In the genomic region with DNA sequence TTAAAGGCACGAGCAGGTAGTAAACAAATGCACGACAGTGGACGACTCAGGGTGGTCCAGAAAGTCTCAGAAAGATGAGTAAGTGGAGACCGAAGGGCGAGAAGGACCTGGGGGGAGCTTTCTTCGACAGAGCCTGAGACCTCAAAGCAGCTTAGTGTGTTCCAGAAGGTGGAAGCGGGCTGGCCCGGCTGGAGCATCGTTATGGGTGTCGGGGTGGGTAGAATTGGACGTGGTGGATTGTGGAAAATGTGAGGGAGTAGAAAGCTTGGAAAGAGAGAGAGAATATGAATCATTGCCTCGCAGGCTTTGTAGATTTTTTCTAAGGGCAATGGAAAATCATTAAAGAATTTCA, we compare ENCODE assay signal across 7 cellular contexts. TPM values are rescaled to one million over a fixed set of nuclear protein-coding genes. Genes with fewer than 3 reads are reported as not detected.
DNase-seq lines count a peak whose midpoint lies in the region; ATAC-seq, FAIRE-seq and TF ChIP-seq lines count a peak whose summit lies in the region.

No MANE protein-coding gene starts in this region.

- no peak for TF ChIP-seq POLR2A in GM12891 (IDR thresholded peaks at IDR 0.05; ENCODE audit: low read depth, low read length)

- DNase-seq in GM12891 (ENCODE audit: insufficient read length, low spot score) (peak; percentile 23), OCI-LY7 (ENCODE audit: low spot score) (no peak), epithelial cell of proximal tubule (ENCODE audit: low read depth) (no peak)
- DNase-seq in stimulated activated CD4-positive, alpha-beta T cell treated with anti-CD3 and anti-CD28 coated beads, Interleukin-4, amount 100 ng/mL, for 4 hours = no peak
- no peak for DNase-seq in activated CD8-positive, alpha-beta memory T cell treated with anti-CD3 and anti-CD28 coated beads for 24 hours

- no peaks in the 10 kb centered on the region for H3K9me2 ChIP-seq in OCI-LY7 (ENCODE audit: insufficient read depth, low read length)

- no TSS peak for BruUV-seq in OCI-LY7 (replicated peaks; lab: Mats Ljungman, UMichigan)

- FAIRE-seq in GM12891 (lab: Jason Lieb, UNC) = no peak

- no peak overlapping the region for H3K9ac ChIP-seq in skeletal muscle tissue (ENCODE audit: low read depth in 1 of 3, low read length in 3 of 3)

- peak overlapping the region; percentile 89 for H3K4me2 ChIP-seq in OCI-LY7 (ENCODE audit: low read length)

- peaks cover 3% of the 10 kb centered on the region; the same call in 1 of the 2 replicates for H4K20me1 ChIP-seq in OCI-LY7 (ENCODE audit: insufficient read depth, low read length)

- peaks cover 48% of the 10 kb centered on the region for H3K79me2 ChIP-seq in OCI-LY7 (ENCODE audit: insufficient read depth, low read depth, low read length)

- H3K36me3 ChIP-seq in OCI-LY7 (ENCODE audit: insufficient read depth, low read length) (peaks cover 35% of the 10 kb centered on the region), skeletal muscle tissue (ENCODE audit: control insufficient read depth in 3 of 3, insufficient read depth in 3 of 3, low read length in 3 of 3) (no peaks in the 10 kb centered on the region)

- CTCF ChIA-PET in OCI-LY7 (lab: Charles Lee; ENCODE audit: unreplicated experiment) = interaction anchor here (0.6 kb wide), 1 partner anchor 10 kb away, joined by 3 read pairs; no protein-coding TSS in a partner anchor

- no peak for ATAC-seq in HG03469 (IDR thresholded peaks at IDR 0.05; ENCODE audit: unreplicated experiment)

- POLR2A ChIA-PET in OCI-LY7 (lab: Charles Lee) = interaction anchor here (0.7 to 2.2 kb wide), 3 partner anchors 12 to 140 kb away, joined by 3 to 6 read pairs (median 4); no protein-coding TSS in a partner anchor

- H3K27me3 ChIP-seq in skeletal muscle tissue (ENCODE audit: control insufficient read depth in 3 of 3, insufficient read depth in 3 of 3, low read length in 3 of 3) = no peaks in the 10 kb centered on the region

- TF ChIP-seq CTCF in OCI-LY7 (conservative IDR thresholded peaks at IDR 0.05; ENCODE audit: low read length) (no peak), epithelial cell of proximal tubule (conservative IDR thresholded peaks at IDR 0.05; ENCODE audit: low read depth, low read length) (no peak)

- no peaks in the 10 kb centered on the region for H3K9me3 ChIP-seq in OCI-LY7 (ENCODE audit: low read length)
- H3K9me3 ChIP-seq in skeletal muscle tissue (ENCODE audit: control insufficient read depth in 3 of 3, low read length in 3 of 3) = no peaks in the 10 kb centered on the region

- H3K27ac ChIP-seq in OCI-LY7 (ENCODE audit: low read depth, low read length, poor library complexity, severe bottlenecking) (peak overlapping the region; percentile 24), skeletal muscle tissue (ENCODE audit: low read depth, low read length) (no peak overlapping the region)

- intact Hi-C loops in OCI-LY7 (cut with micrococcal nuclease; ENCODE audit: unreplicated experiment) = no loop called here

- peaks cover 30% of the 10 kb centered on the region for H3K4me1 ChIP-seq in OCI-LY7 (ENCODE audit: insufficient read depth, low read length, poor library complexity, severe bottlenecking)
- H3K4me1 ChIP-seq in skeletal muscle tissue (ENCODE audit: control insufficient read depth in 3 of 3, insufficient read depth in 3 of 3, low read length in 3 of 3) = peaks cover 4 to 13% (median 8%) of the 10 kb centered on the region in 3 donors

- H3K4me3 ChIP-seq in OCI-LY7 (ENCODE audit: low read depth, low read length, poor library complexity, severe bottlenecking) (peak overlapping the region; percentile 80), epithelial cell of proximal tubule (ENCODE audit: low read depth, low read length) (peak overlapping the region; percentile 80), skeletal muscle tissue (ENCODE audit: low read length in 3 of 3) (peak overlapping the region in 2 of 3 donors; percentile 62 to 69)

- H2AFZ ChIP-seq in OCI-LY7 (ENCODE audit: low read length) = peak overlapping the region; percentile 60; the same call in 1 of the 2 replicates

TF ChIP-seq in GM12891, 5 proteins besides CTCF, POLR2A, EP300 and RAD21:
- TF ChIP-seq SPI1 (IDR thresholded peaks at IDR 0.05; ENCODE audit: low read depth, low read length) = no peak

RNA-seq across cellular contexts. Expression of a gene that starts 0.6 kb away (rescaled TPM):
- polyA plus RNA-seq in GM12891 (2012; ENCODE audit: low read depth, missing spikeins) = 8.0 TPM
- 56.9 and 63.9 TPM in 2 replicates for total RNA-seq in OCI-LY7 (2014; rRNA removed; shearing (Covaris generic))
- total RNA-seq in OCI-LY7 (2022) (87.8 and 96.4 TPM in 2 replicates), epithelial cell of proximal tubule (16.2 and 35.2 TPM in 2 replicates), skeletal muscle tissue (4.2 TPM)
